In genomic region chr7:83970081-83970480, GRCh38 we compare ENCODE assay signal across 24 cellular contexts.
"Had no signal": no experiment of that assay in that cellular context is flagged by ENCODE, and none has a peak within 500 bp of the region (broad histone marks: within the 10 kb centered on the region; RNA-seq: fewer than 3 reads in every experiment).

No MANE protein-coding gene starts in this region.

- H3K36me3 Mint-ChIP-seq: activated CD8-positive, alpha-beta memory T cell treated with anti-CD3 and anti-CD28 coated beads, Interleukin-2, amount 10 ng/mL, durations not matched to agents 7 days and 5 days; activated naive CD4-positive, alpha-beta T cell treated with anti-CD3 and anti-CD28 coated beads, Interleukin-2, amount 50 U/mL, for 24 hours had no signal

- H3K27ac Mint-ChIP-seq: activated B cell treated with CpG ODN at 0.5 μM for 24 hours; activated CD4-positive, alpha-beta T cell treated with anti-CD3 and anti-CD28 coated beads, Interleukin-2, amount 10 ng/mL, durations not matched to agents 24 days and 14 days; activated CD8-positive, alpha-beta memory T cell treated with anti-CD3 and anti-CD28 coated beads, Interleukin-2, amount 10 ng/mL, durations not matched to agents 7 days and 5 days; activated naive CD4-positive, alpha-beta T cell treated with anti-CD3 and anti-CD28 coated beads, Interleukin-2, amount 50 U/mL, for 24 hours; activated T-cell treated with anti-CD3 and anti-CD28 coated beads, Interleukin-2, amount 50 U/mL, for 24 hours; activated T-helper 1 cell treated with anti-CD3 and anti-CD28 coated beads, Interleukin-12 subunit alpha, Interleukin-12 subunit beta, Interleukin-2, Interleukin-4 antibody, amounts not matched to agents 30 ng/mL and 10 ng/mL and 1 ng/mL, durations not matched to agents 14 hours and 24 hours and 36 hours; T-helper 17 cell had no signal

- H3K27me3 Mint-ChIP-seq: activated B cell treated with CpG ODN at 0.5 μM for 24 hours; activated CD4-positive, alpha-beta T cell treated with anti-CD3 and anti-CD28 coated beads, Interleukin-2, amount 10 ng/mL, durations not matched to agents 24 days and 14 days; activated CD8-positive, alpha-beta memory T cell treated with anti-CD3 and anti-CD28 coated beads, Interleukin-2, amount 10 ng/mL, durations not matched to agents 7 days and 5 days; activated naive CD4-positive, alpha-beta T cell treated with anti-CD3 and anti-CD28 coated beads, Interleukin-2, amount 50 U/mL, for 24 hours; activated T-cell treated with anti-CD3 and anti-CD28 coated beads, Interleukin-2, amount 50 U/mL, for 24 hours; T-helper 17 cell had no signal

- H3K4me1 Mint-ChIP-seq: activated B cell treated with CpG ODN at 0.5 μM for 24 hours; activated CD4-positive, alpha-beta T cell treated with anti-CD3 and anti-CD28 coated beads, Interleukin-2, amount 10 ng/mL, durations not matched to agents 24 days and 14 days; activated CD8-positive, alpha-beta memory T cell treated with anti-CD3 and anti-CD28 coated beads, Interleukin-2, amount 10 ng/mL, durations not matched to agents 7 days and 5 days; activated naive CD4-positive, alpha-beta T cell treated with anti-CD3 and anti-CD28 coated beads, Interleukin-2, amount 50 U/mL, for 24 hours; T-helper 17 cell had no signal

- H3K9me3 Mint-ChIP-seq: activated B cell treated with CpG ODN at 0.5 μM for 24 hours; activated CD4-positive, alpha-beta T cell treated with anti-CD3 and anti-CD28 coated beads, Interleukin-2, amount 10 ng/mL, durations not matched to agents 24 days and 14 days; activated naive CD4-positive, alpha-beta T cell treated with anti-CD3 and anti-CD28 coated beads, Interleukin-2, amount 50 U/mL, for 24 hours; activated T-cell treated with anti-CD3 and anti-CD28 coated beads, Interleukin-2, amount 50 U/mL, for 24 hours; activated T-helper 1 cell treated with anti-CD3 and anti-CD28 coated beads, Interleukin-12 subunit alpha, Interleukin-12 subunit beta, Interleukin-2, Interleukin-4 antibody, amounts not matched to agents 30 ng/mL and 10 ng/mL and 1 ng/mL, durations not matched to agents 14 hours and 24 hours and 36 hours had no signal

- DNase-seq: activated B cell treated with CpG ODN at 0.5 μM for 24 hours; activated CD4-positive, alpha-beta T cell treated with anti-CD3 and anti-CD28 coated beads for 1 hour; activated CD4-positive, alpha-beta T cell treated with anti-CD3 and anti-CD28 coated beads, Interleukin-2, amount 10 ng/mL, durations not matched to agents 24 days and 14 days; activated CD4-positive, alpha-beta T cell treated with anti-CD3 and anti-CD28 coated beads, Interleukin-2, amount 50 U/mL, for 48 hours; activated CD8-positive, alpha-beta memory T cell treated with anti-CD3 and anti-CD28 coated beads, Interleukin-2, amount 10 ng/mL, durations not matched to agents 7 days and 5 days; activated effector memory CD4-positive, alpha-beta T cell treated with Interleukin-2 at 50 U/mL for 16 hours; activated naive CD4-positive, alpha-beta T cell; activated T-cell treated with anti-CD3 and anti-CD28 coated beads, Interleukin-2, amount 50 U/mL, for 24 hours; aorta; caudate nucleus; Kasumi-1; KBM-7; NCI-H1048; NCI-H146; NCI-H187 treated with DMSO at 0.1 percent for 48 hours; NCI-H345; NCI-H510A; NCI-H526 treated with DMSO at 0.1 percent for 48 hours; PC-3; SHP77; T-helper 17 cell; T-helper 9 cell had no signal

- H3K4me3 Mint-ChIP-seq: activated B cell treated with CpG ODN at 0.5 μM for 24 hours; activated CD4-positive, alpha-beta T cell treated with anti-CD3 and anti-CD28 coated beads, Interleukin-2, amount 10 ng/mL, durations not matched to agents 24 days and 14 days; activated CD8-positive, alpha-beta memory T cell treated with anti-CD3 and anti-CD28 coated beads, Interleukin-2, amount 10 ng/mL, durations not matched to agents 7 days and 5 days; activated naive CD4-positive, alpha-beta T cell treated with anti-CD3 and anti-CD28 coated beads, Interleukin-2, amount 50 U/mL, for 24 hours; activated T-cell treated with anti-CD3 and anti-CD28 coated beads, Interleukin-2, amount 50 U/mL, for 24 hours; activated T-helper 1 cell treated with anti-CD3 and anti-CD28 coated beads, Interleukin-12 subunit alpha, Interleukin-12 subunit beta, Interleukin-2, Interleukin-4 antibody, amounts not matched to agents 30 ng/mL and 10 ng/mL and 1 ng/mL, durations not matched to agents 14 hours and 24 hours and 36 hours; T-helper 17 cell had no signal
